In the genomic region with DNA sequence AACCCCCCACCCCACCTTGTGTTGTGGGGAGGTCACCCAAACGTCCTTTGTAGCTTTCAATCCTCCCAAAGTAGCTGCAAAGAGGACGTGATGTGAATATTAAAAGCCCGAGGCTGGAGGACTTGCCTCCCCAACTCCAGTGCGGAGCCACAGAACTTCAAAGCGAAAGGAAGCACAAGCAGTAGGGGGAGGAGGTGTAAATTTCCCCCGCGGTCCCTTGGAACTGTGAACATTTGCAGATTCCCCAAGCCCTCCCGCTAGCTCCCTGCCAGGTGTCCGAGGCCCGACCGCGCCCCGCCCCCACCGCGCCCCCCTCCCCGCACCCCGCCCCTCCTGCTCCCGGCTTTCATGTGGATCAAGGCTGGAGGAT, we compare ENCODE assay signal across 8 cellular contexts. TPM values are rescaled to one million over a fixed set of nuclear protein-coding genes. Genes with fewer than 3 reads are reported as not detected.
DNase-seq lines count a peak whose midpoint lies in the region; ATAC-seq, FAIRE-seq and TF ChIP-seq lines count a peak whose summit lies in the region.

No MANE protein-coding gene starts in this region.

- no TSS peak for BruUV-seq in GM12878 (replicated peaks; lab: Mats Ljungman, UMichigan)

- H3K36me3 Mint-ChIP-seq in activated CD4-positive, alpha-beta T cell treated with anti-CD3 and anti-CD28 coated beads, Interleukin-2, amount 10 ng/mL, durations not matched to agents 7 days and 5 days (ENCODE audit: low read depth) = no peaks in the 10 kb centered on the region

- no peaks in the 10 kb centered on the region for H3K9me3 ChIP-seq in GM12878 (replicated peaks; ENCODE audit: control insufficient read depth, insufficient read depth, low read length)
- no peaks in the 10 kb centered on the region for H3K9me3 ChIP-seq in liver (ENCODE audit: control insufficient read depth in 4 of 4, low read length in 3 of 4)
- no peaks in the 10 kb centered on the region for H3K9me3 ChIP-seq in thyroid gland

- TF ChIP-seq POLR2A in GM12878 (IDR thresholded peaks at IDR 0.05; ENCODE audit: low read depth, low read length) = no peak
- TF ChIP-seq POLR2A in thyroid gland (IDR thresholded peaks at IDR 0.05) = no peak

- CTCF ChIA-PET in activated CD4-positive, alpha-beta T cell treated with anti-CD3 and anti-CD28 coated beads, Interleukin-2, amount 10 ng/mL, durations not matched to agents 7 days and 5 days (lab: Charles Lee) = interaction anchor here (1.2 kb wide), 1 partner anchor 43 kb away, joined by 3 read pairs; no protein-coding TSS in a partner anchor
- CTCF ChIA-PET in GM12878 (lab: Yijun Ruan, JAX) = interaction anchor here (0.7 to 7.3 kb wide), 9 partner anchors 10 to 419 kb away, joined by 3 to 37 read pairs (median 3); no protein-coding TSS in a partner anchor

- H3K9me3 Mint-ChIP-seq in activated CD4-positive, alpha-beta T cell treated with anti-CD3 and anti-CD28 coated beads, Interleukin-2, amount 10 ng/mL, durations not matched to agents 7 days and 5 days = no peaks in the 10 kb centered on the region

- H3K4me2 ChIP-seq in GM12878 (ENCODE audit: control insufficient read depth, insufficient read depth) = peak overlapping the region; percentile 56

- H3K4me3 Mint-ChIP-seq in activated CD4-positive, alpha-beta T cell treated with anti-CD3 and anti-CD28 coated beads, Interleukin-2, amount 10 ng/mL, durations not matched to agents 7 days and 5 days = peak overlapping the region; percentile 65

- H3K27me3 ChIP-seq in GM12878 (replicated peaks in 1 of 2; ENCODE audit: control insufficient read depth in 2 of 2, insufficient read depth in 2 of 2, low read length in 1 of 2) (no peaks in the 10 kb centered on the region), liver (ENCODE audit: control insufficient read depth in 4 of 4, insufficient read depth in 4 of 4, low read length in 3 of 4) (no peaks in the 10 kb centered on the region), thyroid gland (no peaks in the 10 kb centered on the region)

- 6% methylated on average over 15 of the region's 18 CpGs for WGBS in GM12878 (ENCODE audit: insufficient coverage, insufficient replicate concordance, low lambda C conversion rate, missing lambda C conversion rate)
- 2% methylated on average over 18 of the region's 18 CpGs for WGBS in liver
- 0 to 7% methylated on average over 6 to 18 of the region's 18 CpGs for WGBS in thyroid gland, 2 donors

- TF ChIP-seq RAD21 in GM12878 (IDR thresholded peaks at IDR 0.05; ENCODE audit: insufficient read depth, low read depth, low read length) (no peak), liver (IDR thresholded peaks at IDR 0.05) (no peak)

- H4K20me1 ChIP-seq in GM12878 (ENCODE audit: control insufficient read depth, insufficient read depth) = no peaks in the 10 kb centered on the region

- SMC1A ChIA-PET in GM12878 (lab: Charles Lee; ENCODE audit: uncharacterized antibody, unreplicated experiment) = interaction anchor here (1.3 to 3.1 kb wide), 7 partner anchors 9 to 51 kb away, joined by 4 to 20 read pairs (median 8); no protein-coding TSS in a partner anchor

- in situ Hi-C loops in GM12878 (cut with MboI) = no loop called here

- TF ChIP-seq EP300 in GM12878 (IDR thresholded peaks at IDR 0.05; ENCODE audit: borderline replicate concordance in 1 of 2, control insufficient read depth in 1 of 2, low read depth in 2 of 2, low read length in 2 of 2) = no peak

- H3K27ac ChIP-seq in GM12878 (ENCODE audit: control insufficient read depth, insufficient read depth) = no peak overlapping the region
- peak overlapping the region; percentile 77 to 83 for H3K27ac ChIP-seq in liver (ENCODE audit: low read depth in 1 of 2, low read length in 2 of 2)
- H3K27ac ChIP-seq in thyroid gland = peak overlapping the region in 1 of 3 donors; percentile 69

- FAIRE-seq in GM12878 (lab: Jason Lieb, UNC) = no peak
- no peak for FAIRE-seq in D721Med (lab: Jason Lieb, UNC)

- H3K4me3 ChIP-seq in GM12878 (no peak overlapping the region), liver (ENCODE audit: low read depth in 1 of 3, low read length in 3 of 3) (peak overlapping the region; percentile 25 to 66 (median 50)), thyroid gland (replicated peaks in 1 of 3) (peak overlapping the region in 2 of 3 donors; percentile 16 to 31)

- RAD21 ChIA-PET in GM12878 (lab: Charles Lee; ENCODE audit: unreplicated experiment) = interaction anchor here (0.9 to 1.8 kb wide), 5 partner anchors 9 to 40 kb away, joined by 3 to 11 read pairs (median 7); no protein-coding TSS in a partner anchor

- no peak for ATAC-seq in GM12878

- no peak for DNase-seq in activated CD4-positive, alpha-beta T cell treated with anti-CD3 and anti-CD28 coated beads, Interleukin-2, amount 10 ng/mL, durations not matched to agents 7 days and 5 days
- no peak for DNase-seq in activated CD4-positive, alpha-beta T cell treated with anti-CD3 and anti-CD28 coated beads, Interleukin-2, amount 50 U/mL, for 4 hours
- DNase-seq in GM12878 (ENCODE audit: low read depth, low spot score) (no peak), thyroid gland (peak; percentile 31 to 36), T-helper 9 cell (no peak), NCI-H1694 treated with DMSO at 0.1 percent for 48 hours (lab: John Stamatoyannopoulos, UW) (no peak), D721Med (ENCODE audit: insufficient read length, low spot score) (no peak)

- H3K9ac ChIP-seq in GM12878 (ENCODE audit: control insufficient read depth, insufficient read depth, low read length) = no peak overlapping the region
- peak overlapping the region; percentile 64 to 90 for H3K9ac ChIP-seq in liver (ENCODE audit: low read depth in 1 of 2, low read length in 2 of 2)

- H3K4me1 ChIP-seq in GM12878 (ENCODE audit: control insufficient read depth, insufficient read depth, low read length) = peaks cover 24% of the 10 kb centered on the region
- H3K4me1 ChIP-seq in liver (ENCODE audit: control insufficient read depth in 4 of 4, insufficient read depth in 4 of 4, low read length in 3 of 4) = peaks cover 6 to 85% (median 61%) of the 10 kb centered on the region in 4 donors
- peaks cover 6 to 13% of the 10 kb centered on the region in 2 donors for H3K4me1 ChIP-seq in thyroid gland

- intact Hi-C loops in GM12878 (cut with micrococcal nuclease; ENCODE audit: unreplicated experiment) = no loop called here
- intact Hi-C loops in thyroid gland (cut with DNase I) = no loop called here

- H3K36me3 ChIP-seq in GM12878 (ENCODE audit: control insufficient read depth in 2 of 2, insufficient read depth in 2 of 2, low read length in 1 of 2) (no peaks in the 10 kb centered on the region), liver (ENCODE audit: control insufficient read depth in 4 of 4, insufficient read depth in 3 of 4, low read depth in 1 of 4, low read length in 3 of 4) (no peaks in the 10 kb centered on the region), thyroid gland (no peaks in the 10 kb centered on the region)

- peaks cover 28% of the 10 kb centered on the region for H3K27me3 Mint-ChIP-seq in activated CD4-positive, alpha-beta T cell treated with anti-CD3 and anti-CD28 coated beads, Interleukin-2, amount 10 ng/mL, durations not matched to agents 7 days and 5 days

- no peaks in the 10 kb centered on the region for H3K79me2 ChIP-seq in GM12878 (ENCODE audit: control insufficient read depth, insufficient read depth, low read length)

- H3K4me1 Mint-ChIP-seq in activated CD4-positive, alpha-beta T cell treated with anti-CD3 and anti-CD28 coated beads, Interleukin-2, amount 10 ng/mL, durations not matched to agents 7 days and 5 days = peaks cover 22% of the 10 kb centered on the region

- no peak overlapping the region for H3K27ac Mint-ChIP-seq in activated CD4-positive, alpha-beta T cell treated with anti-CD3 and anti-CD28 coated beads, Interleukin-2, amount 10 ng/mL, durations not matched to agents 7 days and 5 days

- TF ChIP-seq CTCF in GM12878 (IDR thresholded peaks at IDR 0.05 in 2 of 3, conservative IDR thresholded peaks at IDR 0.05 in 1 of 3; ENCODE audit: control insufficient read depth in 2 of 3, extremely low read depth in 1 of 3, insufficient read depth in 1 of 3, low read depth in 3 of 3, low read length in 3 of 3) (no peak), liver (IDR thresholded peaks at IDR 0.05; ENCODE audit: low read depth, low read length, missing input control) (no peak), thyroid gland (IDR thresholded peaks at IDR 0.05) (no peak), D721Med (IDR thresholded peaks at IDR 0.05; ENCODE audit: insufficient read depth, missing control alignments) (no peak)

- H2AFZ ChIP-seq in GM12878 (ENCODE audit: control insufficient read depth, low read depth, low read length) = peak overlapping the region; percentile 75

- POLR2A ChIA-PET in activated CD4-positive, alpha-beta T cell treated with anti-CD3 and anti-CD28 coated beads, Interleukin-2, amount 10 ng/mL, durations not matched to agents 7 days and 5 days (lab: Charles Lee) = no interaction called here
- POLR2A ChIA-PET in GM12878 (lab: Charles Lee) = interaction anchor here (0.5 to 1.4 kb wide), 2 partner anchors 20 to 32 kb away, joined by 4 to 5 read pairs; no protein-coding TSS in a partner anchor

TF ChIP-seq in GM12878, 131 proteins besides CTCF, POLR2A, EP300 and RAD21 (continues in another document):
- TF ChIP-seq CREM (IDR thresholded peaks at IDR 0.05; ENCODE audit: low read depth) (no peak), KLF5 (IDR thresholded peaks at IDR 0.05; ENCODE audit: partially characterized antibody) (no peak)

TF ChIP-seq in liver, 16 proteins besides CTCF, POLR2A, EP300 and RAD21 (continues in another document):
- TF ChIP-seq HNF4A (conservative IDR thresholded peaks at IDR 0.05) = no peak
- no peak for TF ChIP-seq EGR1 (IDR thresholded peaks at IDR 0.05; ENCODE audit: low read depth in 2 of 2)
- TF ChIP-seq YY1 (IDR thresholded peaks at IDR 0.05) = no peak

RNA-seq across cellular contexts. Expression of a gene that starts 41.5 kb away (rescaled TPM):
- not detected for total RNA-seq in activated CD4-positive, alpha-beta T cell treated with anti-CD3 and anti-CD28 coated beads, Interleukin-2, amount 10 ng/mL, durations not matched to agents 7 days and 5 days
- total RNA-seq in GM12878 (2013; cell fraction: nucleolus; rRNA removed) = not detected in 2 replicates
- total RNA-seq in GM12878 (2014; rRNA removed) = not detected in 2 replicates
- not detected in 2 replicates for total RNA-seq in GM12878 (2014; rRNA removed; fragmentation: Illumina TruSeq; extraction: Trizol)
- total RNA-seq in GM12878 (2021) = not detected in 2 replicates
- polyA plus RNA-seq in GM12878 (2011; ENCODE audit: low read depth) = not detected
- polyA plus RNA-seq in GM12878 (2011; rRNA removed) = not detected in 2 replicates
- polyA plus RNA-seq in GM12878 (2011; cell fraction: cytosol; rRNA removed) = not detected in 2 replicates
- not detected in 2 replicates for polyA plus RNA-seq in GM12878 (2011; cell fraction: nucleus; rRNA removed)
- not detected in 2 replicates for polyA plus RNA-seq in GM12878 (2012)
- not detected in 2 replicates for polyA plus RNA-seq in GM12878 (2014; fragmentation: Illumina TruSeq; extraction: Trizol)
- polyA plus RNA-seq in GM12878 (2014; fragmentation: Nextera tagmentation; extraction: Ambion mirVana) = not detected
- polyA plus RNA-seq in GM12878 (2014; rRNA removed) = not detected in 2 replicates
- polyA plus RNA-seq in GM12878 (2016; fragmentation: Nextera tagmentation; extraction: Ambion mirVana) = not detected
- polyA minus RNA-seq in GM12878 (2011; rRNA and poly(A)+ RNA removed) = not detected in 2 replicates
- not detected in 2 replicates for polyA minus RNA-seq in GM12878 (2011; cell fraction: cytosol; rRNA and poly(A)+ RNA removed)
- not detected in 2 replicates for polyA minus RNA-seq in GM12878 (2011; cell fraction: nucleus; rRNA and poly(A)+ RNA removed)
- 100 to 1,000 TPM in 1 of 2 donors, 1 to 10 TPM in 1; 8.2 to 377 TPM for total RNA-seq in liver
- 100 to 1,000 TPM in 1 of 2 donors, 10 to 100 TPM in 1; 64.1 to 236 TPM for polyA plus RNA-seq in liver
- total RNA-seq in thyroid gland = not detected

Comparison
In these comparisons a context has a peak if more than half of its experiments do, and no peak if none do; other contexts are left out.
1. DNase-seq: peak in thyroid gland (2 of 2); none in activated CD4-positive, alpha-beta T cell treated with anti-CD3 and anti-CD28 coated beads, Interleukin-2, amount 10 ng/mL, durations not matched to agents 7 days and 5 days (single experiment), activated CD4-positive, alpha-beta T cell treated with anti-CD3 and anti-CD28 coated beads, Interleukin-2, amount 50 U/mL, for 4 hours (0 of 2), GM12878 (single experiment), T-helper 9 cell (single experiment), NCI-H1694 treated with DMSO at 0.1 percent for 48 hours (single experiment) and D721Med (single experiment).
2. RNA of a gene that starts 41.5 kb away (total RNA-seq): 8.2 to 377 TPM in liver; not detected in activated CD4-positive, alpha-beta T cell treated with anti-CD3 and anti-CD28 coated beads, Interleukin-2, amount 10 ng/mL, durations not matched to agents 7 days and 5 days, not detected in GM12878 and not detected in thyroid gland; every median in the first group is over 4 times any median in the second.